Comparison of ENCODE assay signal across 8 cellular contexts in genomic region chr16:67667434-67667816, GRCh38. TPM values are rescaled to one million over a fixed set of nuclear protein-coding genes. Genes with fewer than 3 reads are reported as not detected.
DNase-seq lines count a peak whose midpoint lies in the region; ATAC-seq and TF ChIP-seq lines count a peak whose summit lies in the region.

No MANE protein-coding gene starts in this region.

- TF ChIP-seq POLR2A in gastrocnemius medialis (IDR thresholded peaks at IDR 0.05) (no peak), erythroblast (IDR thresholded peaks at IDR 0.05; ENCODE audit: low read length) (no peak)

- peak; percentile 9 to 24 for ATAC-seq in gastrocnemius medialis

- H3K36me3 ChIP-seq in SJCRH30, result no peaks in the 10 kb centered on the region
- peaks cover 0 to 8% of the 10 kb centered on the region in 2 donors for H3K36me3 ChIP-seq in gastrocnemius medialis

- in situ Hi-C loops in gastrocnemius medialis (cut with MboI; ENCODE audit: low sequenced_read_pairs in 4 of 4), result loop anchor here in 2 of 4 donors (10.0 kb wide), 2 partner anchors 113 to 143 kb away; partner anchors contain the start of gene RIPOR1 (in 1 of the 2)

- H3K27ac ChIP-seq in SJCRH30 (no peak overlapping the region), gastrocnemius medialis (peak overlapping the region; percentile 86 to 92 (median 92))

- TF ChIP-seq CTCF in fibroblast of the aortic adventitia (IDR thresholded peaks at IDR 0.05; ENCODE audit: insufficient read depth, low read length) (no peak), gastrocnemius medialis (IDR thresholded peaks at IDR 0.05 in 4 of 5, conservative IDR thresholded peaks at IDR 0.05 in 1 of 5) (no peak)

- H3K4me1 ChIP-seq in SJCRH30 (no peaks in the 10 kb centered on the region), gastrocnemius medialis (peaks cover 19 to 25% of the 10 kb centered on the region in 2 donors)

- intact Hi-C loops in gastrocnemius medialis (cut with DNase I; ENCODE audit: low total_unique reads), result no loop called here

- no peak for DNase-seq in SJCRH30
- DNase-seq in fibroblast of the aortic adventitia (ENCODE audit: low read depth), result no peak
- no peak for DNase-seq in gastrocnemius medialis
- DNase-seq in KG1 (lab: John Stamatoyannopoulos, UW), result no peak
- DNase-seq in DMS53 treated with DMSO at 0.1 percent for 48 hours (lab: John Stamatoyannopoulos, UW; ENCODE audit: unreplicated experiment), result no peak
- DNase-seq in NCI-H1092 (lab: John Stamatoyannopoulos, UW), result no peak
- DNase-seq in erythroblast (lab: John Stamatoyannopoulos, UW), result no peak

- H3K4me3 ChIP-seq in GM08714 (ENCODE audit: low read length) (peak overlapping the region; percentile 76; the same call in 1 of the 2 replicates), SJCRH30 (peak overlapping the region; percentile 55), fibroblast of the aortic adventitia (ENCODE audit: low read depth, low read length) (peak overlapping the region; percentile 76), gastrocnemius medialis (peak overlapping the region; percentile 75 to 91 (median 86))

- H3K27me3 ChIP-seq in SJCRH30, result no peaks in the 10 kb centered on the region
- H3K27me3 ChIP-seq in gastrocnemius medialis, result no peaks in the 10 kb centered on the region

- H3K9me3 ChIP-seq in SJCRH30 (replicated peaks) (no peaks in the 10 kb centered on the region), gastrocnemius medialis (no peaks in the 10 kb centered on the region)

RNA-seq across cellular contexts. Expression of gene C16orf86, which starts 0.8 kb away (rescaled TPM):
- total RNA-seq in SJCRH30 (2014; rRNA removed; shearing (Covaris generic)), result 0.81 and 0.96 TPM in 2 replicates
- total RNA-seq in fibroblast of the aortic adventitia (ENCODE audit: low replicate concordance) (3.3 and 14.8 TPM in 2 replicates), gastrocnemius medialis (1 to 10 TPM; 5.1 to 8.5 (median 7.3) TPM)

RNA-seq across cellular contexts. Expression of gene ENKD1, which starts 0.9 kb away (rescaled TPM):
- total RNA-seq in SJCRH30 (2014; rRNA removed; shearing (Covaris generic)), result 2.5 and 3.0 TPM in 2 replicates
- total RNA-seq in fibroblast of the aortic adventitia (ENCODE audit: low replicate concordance) (14.1 and 19.2 TPM in 2 replicates), gastrocnemius medialis (10 to 100 TPM in 3 of 4 donors, 1 to 10 TPM in 1; 8.1 to 14.2 (median 11.2) TPM)

RNA-seq across cellular contexts. Expression of gene PARD6A, which starts 6.7 kb away (rescaled TPM):
- 0.65 and 0.76 TPM in 2 replicates for total RNA-seq in SJCRH30 (2014; rRNA removed; shearing (Covaris generic))
- total RNA-seq in fibroblast of the aortic adventitia (ENCODE audit: low replicate concordance) (1.4 TPM in 1 of 2 replicates, not detected in the other), gastrocnemius medialis (10 to 100 TPM in 3 of 4 donors, 1 to 10 TPM in 1; 2.7 to 17.3 (median 12.5) TPM)

RNA-seq across cellular contexts. Expression of gene ACD, which starts 7.4 kb away (rescaled TPM):
- total RNA-seq in SJCRH30 (2014; rRNA removed; shearing (Covaris generic)), result 13.7 and 15.5 TPM in 2 replicates
- total RNA-seq in fibroblast of the aortic adventitia (ENCODE audit: low replicate concordance) (8.8 and 23.1 TPM in 2 replicates), gastrocnemius medialis (10 to 100 TPM in 3 of 4 donors, 1 to 10 TPM in 1; 9.9 to 12.8 (median 11.1) TPM)

RNA-seq across cellular contexts. Expression of gene CARMIL2, which starts 22.5 kb away (rescaled TPM):
- total RNA-seq in SJCRH30 (2014; rRNA removed; shearing (Covaris generic)), result 0.43 TPM in 2 replicates
- total RNA-seq in fibroblast of the aortic adventitia (ENCODE audit: low replicate concordance) (0.09 and 0.49 TPM in 2 replicates), gastrocnemius medialis (1 to 10 TPM in 1 of 4 donors, under 1 TPM in 1, not detected in 2; 0.10 to 1.1 TPM)
